Comparison of ENCODE assay signal across 8 cellular contexts in the genomic region with DNA sequence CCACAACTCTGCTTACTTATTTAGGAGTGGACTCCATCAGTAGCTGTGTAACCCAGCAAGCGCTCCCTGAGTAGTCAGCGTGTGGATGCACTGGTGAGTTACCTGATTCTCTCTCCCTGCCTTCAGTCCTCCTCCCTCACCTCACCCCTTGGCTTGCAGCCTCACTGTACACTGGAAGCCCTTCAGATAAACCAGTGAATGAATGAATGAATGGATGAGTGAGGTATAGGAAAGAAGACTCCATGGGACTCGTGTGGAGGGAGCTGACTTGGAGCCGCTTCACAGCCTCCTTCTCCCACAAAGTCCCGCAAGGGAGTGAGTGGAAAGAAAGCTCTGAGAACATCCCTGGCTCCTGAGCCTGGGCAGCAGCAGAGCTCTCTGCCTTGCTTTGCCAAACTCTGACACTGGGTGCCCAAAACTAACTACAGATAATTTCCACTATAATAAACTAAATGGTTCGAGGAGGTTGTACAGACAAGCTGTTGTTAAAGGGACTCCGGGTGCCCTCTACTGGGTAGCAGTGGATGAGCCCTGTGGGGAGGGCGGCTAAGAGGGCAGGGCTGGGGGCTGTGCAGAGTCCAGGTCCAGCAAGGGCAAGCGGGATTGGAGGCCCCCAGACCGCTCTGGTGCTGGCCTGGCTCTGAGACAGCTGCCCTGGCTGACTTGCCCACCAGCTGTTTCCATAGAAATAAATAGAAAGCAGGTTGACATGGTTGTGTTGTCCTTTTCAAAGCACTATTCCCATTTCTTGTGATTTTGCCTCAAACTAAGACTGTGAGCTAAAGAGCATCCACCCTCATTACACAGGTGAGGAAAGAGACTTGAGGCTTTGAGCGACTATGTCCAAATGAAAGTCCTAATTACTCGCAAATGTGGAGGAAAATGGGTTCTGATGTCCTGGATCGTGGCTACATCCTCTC.
A peak's percentile ranks its signal among the peaks of the same experiment; 100 is the strongest.
DNase-seq lines count a peak whose midpoint lies in the region; ATAC-seq, FAIRE-seq and TF ChIP-seq lines count a peak whose summit lies in the region.

No MANE protein-coding gene starts in this region.

- 74% methylated on average over 13 of the region's 13 CpGs for WGBS in prostate gland

- H3K9me3 ChIP-seq in HEK293 (ENCODE audit: control insufficient read depth, insufficient read depth, low read depth, low read length): no peaks in the 10 kb centered on the region
- no peaks in the 10 kb centered on the region for H3K9me3 ChIP-seq in prostate gland

- H3K4me3 ChIP-seq in HEK293 (ENCODE audit: low read depth, low read length) (no peak overlapping the region), prostate gland (no peak overlapping the region)

- intact Hi-C loops in sciatic nerve (cut with DNase I): no loop called here
- intact Hi-C loops in prostate gland (cut with DNase I): no loop called here

- peak; percentile 86 for ATAC-seq in SK-N-SH treated with all-trans-retinoic acid at 6 μM for 48 hours
- no peak for ATAC-seq in sciatic nerve
- ATAC-seq in GM19328 (IDR thresholded peaks at IDR 0.05; ENCODE audit: unreplicated experiment): no peak

- H3K4me1 ChIP-seq in HEK293 (ENCODE audit: control insufficient read depth, insufficient read depth, low read length): no peaks in the 10 kb centered on the region
- H3K4me1 ChIP-seq in prostate gland (replicated peaks): no peaks in the 10 kb centered on the region

- H3K27ac ChIP-seq in C4-2B (no peak overlapping the region), HEK293 (ENCODE audit: extremely low read depth, low read depth, low read length) (no peak overlapping the region), prostate gland (no peak overlapping the region)

- TF ChIP-seq POLR2A in prostate gland (IDR thresholded peaks at IDR 0.05): no peak

- no peaks in the 10 kb centered on the region for H3K27me3 ChIP-seq in prostate gland (replicated peaks; ENCODE audit: insufficient read depth)

- TF ChIP-seq CTCF in C4-2B (conservative IDR thresholded peaks at IDR 0.05): peak; percentile 82
- TF ChIP-seq CTCF in HEK293 (tag by site-specific recombination; IDR thresholded peaks at IDR 0.05): no peak
- TF ChIP-seq CTCF in prostate gland (IDR thresholded peaks at IDR 0.05): peak in 2 of 4 experiments; percentile 21 to 31

- H3K36me3 ChIP-seq in HEK293 (ENCODE audit: control insufficient read depth in 2 of 2, insufficient read depth in 1 of 2, low read length in 2 of 2) (no peaks in the 10 kb centered on the region), prostate gland (no peaks in the 10 kb centered on the region)

- CTCF ChIA-PET in HEK293 (lab: Yijun Ruan, JAX): interaction anchor here (0.6 to 1.5 kb wide), 14 partner anchors 12 to 1409 kb away, joined by 3 to 10 read pairs (median 3); no protein-coding TSS in a partner anchor

- DNase-seq in glomerular visceral epithelial cell (ENCODE audit: extremely low spot score) (peak; percentile 55), sciatic nerve (ENCODE audit: low spot score) (peak; percentile 46), GM19239 (ENCODE audit: insufficient read length, low spot score) (no peak), prostate gland (ENCODE audit: low spot score) (no peak)

- POLR2A ChIA-PET in HEK293 (lab: Yijun Ruan, JAX): no interaction called here

- FAIRE-seq in GM19239 (lab: Jason Lieb, UNC): no peak

TF ChIP-seq in HEK293, 187 proteins besides CTCF, POLR2A, EP300 and RAD21:
- TF ChIP-seq, protein P1, sequence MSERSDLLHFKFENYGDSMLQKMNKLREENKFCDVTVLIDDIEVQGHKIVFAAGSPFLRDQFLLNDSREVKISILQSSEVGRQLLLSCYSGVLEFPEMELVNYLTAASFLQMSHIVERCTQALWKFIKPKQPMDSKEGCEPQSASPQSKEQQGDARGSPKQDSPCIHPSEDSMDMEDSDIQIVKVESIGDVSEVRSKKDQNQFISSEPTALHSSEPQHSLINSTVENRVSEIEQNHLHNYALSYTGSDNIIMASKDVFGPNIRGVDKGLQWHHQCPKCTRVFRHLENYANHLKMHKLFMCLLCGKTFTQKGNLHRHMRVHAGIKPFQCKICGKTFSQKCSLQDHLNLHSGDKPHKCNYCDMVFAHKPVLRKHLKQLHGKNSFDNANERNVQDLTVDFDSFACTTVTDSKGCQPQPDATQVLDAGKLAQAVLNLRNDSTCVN (tag by site-specific recombination; optimal IDR thresholded peaks at IDR 0.05): no peak
- TF ChIP-seq ZNF654 (tag by site-specific recombination; IDR thresholded peaks at IDR 0.05; ENCODE audit: low read depth): peak; percentile 38

TF ChIP-seq in SK-N-SH treated with all-trans-retinoic acid at 6 μM for 48 hours, 23 proteins besides CTCF, POLR2A, EP300 and RAD21:
- no peak for TF ChIP-seq CSDC2 (CRISPR knock-in tag; IDR thresholded peaks at IDR 0.05)
- TF ChIP-seq, protein P2, sequence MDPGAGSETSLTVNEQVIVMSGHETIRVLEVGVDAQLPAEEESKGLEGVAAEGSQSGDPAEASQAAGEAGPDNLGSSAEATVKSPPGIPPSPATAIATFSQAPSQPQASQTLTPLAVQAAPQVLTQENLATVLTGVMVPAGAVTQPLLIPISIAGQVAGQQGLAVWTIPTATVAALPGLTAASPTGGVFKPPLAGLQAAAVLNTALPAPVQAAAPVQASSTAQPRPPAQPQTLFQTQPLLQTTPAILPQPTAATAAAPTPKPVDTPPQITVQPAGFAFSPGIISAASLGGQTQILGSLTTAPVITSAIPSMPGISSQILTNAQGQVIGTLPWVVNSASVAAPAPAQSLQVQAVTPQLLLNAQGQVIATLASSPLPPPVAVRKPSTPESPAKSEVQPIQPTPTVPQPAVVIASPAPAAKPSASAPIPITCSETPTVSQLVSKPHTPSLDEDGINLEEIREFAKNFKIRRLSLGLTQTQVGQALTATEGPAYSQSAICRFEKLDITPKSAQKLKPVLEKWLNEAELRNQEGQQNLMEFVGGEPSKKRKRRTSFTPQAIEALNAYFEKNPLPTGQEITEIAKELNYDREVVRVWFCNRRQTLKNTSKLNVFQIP (CRISPR knock-in tag; IDR thresholded peaks at IDR 0.05; ENCODE audit: borderline replicate concordance, low read depth): no peak
- no peak for TF ChIP-seq ARNTL (CRISPR knock-in tag; IDR thresholded peaks at IDR 0.05; ENCODE audit: borderline replicate concordance, low read depth)

Comparison
In these comparisons a context has a peak if more than half of its experiments do, and no peak if none do; other contexts are left out.
1. DNase-seq: peak in glomerular visceral epithelial cell (single experiment) and sciatic nerve (single experiment); none in GM19239 (single experiment) and prostate gland (single experiment).